ENCODE assay signal across 10 cellular contexts in genomic region chr15:70234256-70234965, GRCh38.
A peak's percentile ranks its signal among the peaks of the same experiment; 100 is the strongest.
DNase-seq lines count a peak whose midpoint lies in the region; ATAC-seq and TF ChIP-seq lines count a peak whose summit lies in the region.
"Had no signal": no experiment of that assay in that cellular context is flagged by ENCODE, and none has a peak within 500 bp of the region (broad histone marks: within the 10 kb centered on the region; RNA-seq: fewer than 3 reads in every experiment).

No MANE protein-coding gene starts in this region.

- TF ChIP-seq POLR2A in spleen (IDR thresholded peaks at IDR 0.05), result no peak

- peaks cover 0 to 10% (median 0%) of the 10 kb centered on the region in 7 donors for H3K27me3 ChIP-seq in spleen (replicated peaks in 1 of 7)

- H3K27ac ChIP-seq in SK-N-MC, result peak overlapping the region; percentile 56; the same call in 1 of the 2 replicates
- H3K27ac ChIP-seq in spleen, result no peak overlapping the region

- no peaks in the 10 kb centered on the region for H3K36me3 ChIP-seq in SK-N-MC (ENCODE audit: insufficient read depth, low read length)
- H3K36me3 ChIP-seq in spleen, result no peaks in the 10 kb centered on the region

- H3K4me3 Mint-ChIP-seq in activated T-cell treated with anti-CD3 and anti-CD28 coated beads, Interleukin-2, amount 50 U/mL, for 4 hours, result no peak overlapping the region

- peaks cover 23% of the 10 kb centered on the region for H3K9me3 Mint-ChIP-seq in activated T-cell treated with anti-CD3 and anti-CD28 coated beads, Interleukin-2, amount 50 U/mL, for 4 hours

- peaks cover 8% of the 10 kb centered on the region for H3K4me1 Mint-ChIP-seq in activated T-cell treated with anti-CD3 and anti-CD28 coated beads, Interleukin-2, amount 50 U/mL, for 4 hours (ENCODE audit: low read depth)

- H3K4me1 ChIP-seq in spleen, result peaks cover 0 to 15% (median 2%) of the 10 kb centered on the region in 6 donors

- no peak overlapping the region for H3K9ac ChIP-seq in SK-N-MC (ENCODE audit: insufficient read length)

- peak; percentile 49 to 54 for ATAC-seq in activated T-cell treated with anti-CD3 and anti-CD28 coated beads, Interleukin-2, amount 50 U/mL, for 4 hours

- 58 to 70% (median 64%) methylated on average over 11 of the region's 11 CpGs for WGBS in spleen, 5 donors

- H3K4me3 ChIP-seq in SK-N-MC (peak overlapping the region; percentile 5), spleen (no peak overlapping the region)

- peaks cover 5% of the 10 kb centered on the region for H3K36me3 Mint-ChIP-seq in activated T-cell treated with anti-CD3 and anti-CD28 coated beads, Interleukin-2, amount 50 U/mL, for 4 hours (ENCODE audit: insufficient read depth)

- intact Hi-C loops in spleen (cut with DNase I; ENCODE audit: low total_unique reads), result no loop called here

- DNase-seq in activated T-cell treated with anti-CD3 and anti-CD28 coated beads, Interleukin-2, amount 50 U/mL, for 4 hours, result no peak
- no peak for DNase-seq in activated T-cell treated with anti-CD3 and anti-CD28 coated beads, Interleukin-2, amount 50 U/mL, for 1 hour
- DNase-seq in SK-N-MC (ENCODE audit: low read depth, low spot score) (peak; percentile 61), fibroblast of gingiva (ENCODE audit: low read depth) (peak; percentile 71), spleen (peak; percentile 15), cerebellar cortex (ENCODE audit: low spot score) (no peak)
- no peak for DNase-seq in activated effector memory CD4-positive, alpha-beta T cell treated with anti-CD3 and anti-CD28 coated beads, Interleukin-2, amount 50 U/mL, for 16 hours
- DNase-seq in activated CD4-positive, alpha-beta T cell treated with anti-CD3 and anti-CD28 coated beads, Interleukin-2, amount 50 U/mL, for 4 hours, result no peak
- DNase-seq: aorta, Right ventricle myocardium superior had no signal

- no peak for TF ChIP-seq CTCF in spleen (IDR thresholded peaks at IDR 0.05 in 8 of 11, conservative IDR thresholded peaks at IDR 0.05 in 3 of 11)

- no peaks in the 10 kb centered on the region; the same call in 1 of the 2 replicates for H3K9me3 ChIP-seq in SK-N-MC (ENCODE audit: low read depth, low read length)
- H3K9me3 ChIP-seq in spleen, result peaks cover 4 to 33% (median 28%) of the 10 kb centered on the region in 8 donors

- no peaks in the 10 kb centered on the region for H3K27me3 Mint-ChIP-seq in activated T-cell treated with anti-CD3 and anti-CD28 coated beads, Interleukin-2, amount 50 U/mL, for 4 hours (ENCODE audit: low read depth)

Comparison
In these comparisons a context has a peak if more than half of its experiments do, and no peak if none do; other contexts are left out.
1. DNase-seq: peak in SK-N-MC (single experiment), fibroblast of gingiva (single experiment) and spleen (single experiment); none in activated T-cell treated with anti-CD3 and anti-CD28 coated beads, Interleukin-2, amount 50 U/mL, for 4 hours (single experiment), activated T-cell treated with anti-CD3 and anti-CD28 coated beads, Interleukin-2, amount 50 U/mL, for 1 hour (single experiment), cerebellar cortex (single experiment), activated effector memory CD4-positive, alpha-beta T cell treated with anti-CD3 and anti-CD28 coated beads, Interleukin-2, amount 50 U/mL, for 16 hours (single experiment) and activated CD4-positive, alpha-beta T cell treated with anti-CD3 and anti-CD28 coated beads, Interleukin-2, amount 50 U/mL, for 4 hours (0 of 2).